Comparison of ENCODE assay signal across 14 cellular contexts in genomic region chr7:138975343-138976104, GRCh38. TPM values are rescaled to one million over a fixed set of nuclear protein-coding genes. Genes with fewer than 3 reads are reported as not detected.
DNase-seq lines count a peak whose midpoint lies in the region; ATAC-seq and TF ChIP-seq lines count a peak whose summit lies in the region.
"Had no signal": no experiment of that assay in that cellular context is flagged by ENCODE, and none has a peak within 500 bp of the region (broad histone marks: within the 10 kb centered on the region; RNA-seq: fewer than 3 reads in every experiment).

No MANE protein-coding gene starts in this region.

- H3K36me3 Mint-ChIP-seq in GM23338 (ENCODE audit: low read depth) (peaks cover 11% of the 10 kb centered on the region; the same call in 2 of the 3 replicates), nephron progenitor cell (ENCODE audit: low read depth) (peaks cover 21% of the 10 kb centered on the region)

- H3K27me3 Mint-ChIP-seq in GM23338 (ENCODE audit: insufficient read depth, low read depth, poor library complexity) (peaks cover 15% of the 10 kb centered on the region), nephron progenitor cell (ENCODE audit: low read depth, poor library complexity) (peaks cover 7% of the 10 kb centered on the region)

- peaks cover 87% of the 10 kb centered on the region for H3K4me1 Mint-ChIP-seq in GM23338
- H3K4me1 Mint-ChIP-seq in nephron progenitor cell: peaks cover 74% of the 10 kb centered on the region

- H3K4me3 Mint-ChIP-seq in GM23338: peak overlapping the region; percentile 52
- peak overlapping the region; percentile 1 for H3K4me3 Mint-ChIP-seq in nephron progenitor cell
- H3K4me3 Mint-ChIP-seq: CD4-positive, CD25-positive, alpha-beta regulatory T cell had no signal

- peaks cover 84% of the 10 kb centered on the region for H3K79me2 ChIP-seq in GM23338 (replicated peaks; ENCODE audit: insufficient read depth)

- H4K20me1 ChIP-seq in GM23338 (replicated peaks; ENCODE audit: insufficient read depth): peaks cover 6% of the 10 kb centered on the region

- H3K9me3 Mint-ChIP-seq in GM23338 (no peaks in the 10 kb centered on the region), nephron progenitor cell (no peaks in the 10 kb centered on the region)

- peak overlapping the region; percentile 41 for H3K4me3 ChIP-seq in GM23338
- H3K4me3 ChIP-seq: spleen, stomach had no signal

- H3K36me3 ChIP-seq in GM23338 (ENCODE audit: insufficient read depth): no peaks in the 10 kb centered on the region
- H3K36me3 ChIP-seq: spleen, stomach had no signal

- DNase-seq in GM23338 (ENCODE audit: low spot score): peak; percentile 39
- DNase-seq in NCI-H1436 (lab: John Stamatoyannopoulos, UW): peak; percentile 77
- DNase-seq in NCI-H82 (lab: John Stamatoyannopoulos, UW): peak; percentile 97
- no peak for DNase-seq in nephron progenitor cell
- no peak for DNase-seq in activated CD4-positive, alpha-beta T cell treated with anti-CD3 and anti-CD28 coated beads for 48 hours
- no peak for DNase-seq in epidermal melanocyte (ENCODE audit: insufficient read length, low spot score)
- DNase-seq in occipital lobe (lab: John Stamatoyannopoulos, UW): no peak
- DNase-seq: activated effector memory CD4-positive, alpha-beta T cell treated with anti-CD3 and anti-CD28 coated beads, Interleukin-2, amount 50 U/mL, for 16 hours; CD4-positive, CD25-positive, alpha-beta regulatory T cell; mesenchymal stem cell; SIG-M5; spleen; stomach had no signal

- H2AFZ ChIP-seq in GM23338: no peak overlapping the region

- ATAC-seq in GM23338 (peak; percentile 22), GM18511 (IDR thresholded peaks at IDR 0.05; ENCODE audit: unreplicated experiment) (no peak)

- H3K27me3 ChIP-seq in GM23338 (ENCODE audit: insufficient read depth): peaks cover 8% of the 10 kb centered on the region

- peak overlapping the region; percentile 64 for H3K4me2 ChIP-seq in GM23338

- peaks cover 29% of the 10 kb centered on the region for H3F3A ChIP-seq in GM23338 (replicated peaks; ENCODE audit: low read depth)

- peaks cover 62% of the 10 kb centered on the region for H3K4me1 ChIP-seq in GM23338 (ENCODE audit: insufficient read depth)

- H3K27ac ChIP-seq in GM23338 (ENCODE audit: low read depth): peak overlapping the region; percentile 40
- H3K27ac ChIP-seq: spleen, stomach had no signal

- H3K9me2 ChIP-seq in GM23338 (ENCODE audit: insufficient read depth): peaks cover 7% of the 10 kb centered on the region; the same call in 1 of the 2 replicates

- TF ChIP-seq CTCF in GM23338 (conservative IDR thresholded peaks at IDR 0.05; ENCODE audit: low read depth in 2 of 2) (no peak), nephron progenitor cell (IDR thresholded peaks at IDR 0.05) (no peak)

- H3K27ac Mint-ChIP-seq in GM23338 (peak overlapping the region; percentile 25), nephron progenitor cell (no peak overlapping the region)
- H3K27ac Mint-ChIP-seq: CD4-positive, CD25-positive, alpha-beta regulatory T cell had no signal

TF ChIP-seq in GM23338, 12 proteins besides CTCF, POLR2A, EP300 and RAD21:
- TF ChIP-seq JUNB (IDR thresholded peaks at IDR 0.05; ENCODE audit: unreplicated experiment): no peak
- no peak for TF ChIP-seq EZH2phosphoT487 (IDR thresholded peaks at IDR 0.05; ENCODE audit: unreplicated experiment)
- TF ChIP-seq ZNF462 (CRISPR knock-in tag; IDR thresholded peaks at IDR 0.05): no peak
- 0 out of 2 replicates have a peak, but pooled peaks have one; percentile 7 for TF ChIP-seq NANOG (IDR thresholded peaks at IDR 0.05; ENCODE audit: borderline replicate concordance)

RNA-seq across cellular contexts. Expression of gene KIAA1549, which starts 5.7 kb away (rescaled TPM):
- 11.6 and 13.5 TPM in 2 replicates for total RNA-seq in GM23338 (2014; rRNA removed; shearing (Covaris generic))
- 3.6 TPM in 2 replicates for polyA plus RNA-seq in GM23338 (2016; fragmentation: Nextera tagmentation; extraction: Ambion mirVana)
- total RNA-seq in occipital lobe: 28.4 TPM
- polyA plus RNA-seq: CD4-positive, CD25-positive, alpha-beta regulatory T cell had no signal

Comparison
In these comparisons a context has a peak if more than half of its experiments do, and no peak if none do; other contexts are left out.
1. DNase-seq: peak in GM23338 (single experiment), NCI-H1436 (single experiment) and NCI-H82 (single experiment); none in nephron progenitor cell (single experiment), activated CD4-positive, alpha-beta T cell treated with anti-CD3 and anti-CD28 coated beads for 48 hours (single experiment), epidermal melanocyte (single experiment) and occipital lobe (single experiment).